ENCODE assay signal across 11 cellular contexts in the genomic region with DNA sequence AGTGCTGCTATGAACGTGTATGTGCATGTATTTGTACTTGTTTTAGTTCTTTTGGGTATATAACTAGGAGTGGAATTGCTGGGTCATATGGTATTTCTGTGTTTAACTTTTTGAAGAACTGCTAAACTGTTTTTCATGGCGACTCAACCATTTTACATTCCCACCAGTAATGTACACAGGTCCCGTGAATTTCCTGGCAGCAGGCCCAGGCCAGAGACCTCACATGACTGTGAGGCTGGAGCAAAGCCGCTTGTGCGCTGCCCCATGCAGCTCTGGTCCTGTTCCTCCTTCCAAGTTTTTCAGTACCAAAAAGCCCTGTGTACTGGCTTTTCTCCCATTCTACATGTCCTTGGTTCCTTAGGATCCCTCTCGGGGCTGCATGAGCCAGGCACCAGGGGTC. TPM values are rescaled to one million over a fixed set of nuclear protein-coding genes. Genes with fewer than 3 reads are reported as not detected.
DNase-seq lines count a peak whose midpoint lies in the region; ATAC-seq and TF ChIP-seq lines count a peak whose summit lies in the region.
"Had no signal": no experiment of that assay in that cellular context is flagged by ENCODE, and none has a peak within 500 bp of the region (broad histone marks: within the 10 kb centered on the region; RNA-seq: fewer than 3 reads in every experiment).

No MANE protein-coding gene starts in this region.

- WGBS in tibial nerve, 2 donors, result 32 to 36% methylated on average over 6 of the region's 6 CpGs
- WGBS in suprapubic skin, result 73% methylated on average over 6 of the region's 6 CpGs

- H3K79me2 ChIP-seq in osteoblast (ENCODE audit: insufficient read depth, low read length), result no peaks in the 10 kb centered on the region

- ATAC-seq in left colon, result peak; percentile 19

- H3K27me3 ChIP-seq in colonic mucosa (no peaks in the 10 kb centered on the region), tibial nerve (no peaks in the 10 kb centered on the region), osteoblast (ENCODE audit: insufficient read depth, low read length) (no peaks in the 10 kb centered on the region), suprapubic skin (no peaks in the 10 kb centered on the region)
- H3K27me3 ChIP-seq: neutrophil, SJSA1 had no signal

- H3K4me1 ChIP-seq in colonic mucosa (peaks cover 3% of the 10 kb centered on the region), tibial nerve (peaks cover 0 to 52% (median 28%) of the 10 kb centered on the region in 4 donors), osteoblast (ENCODE audit: insufficient read depth, low read length) (peaks cover 4% of the 10 kb centered on the region), suprapubic skin (peaks cover 25% of the 10 kb centered on the region)
- H3K4me1 ChIP-seq: SJSA1 had no signal

- no peak overlapping the region for H3K27ac ChIP-seq in colonic mucosa
- peak overlapping the region in 3 of 4 donors; percentile 53 to 88 (median 85) for H3K27ac ChIP-seq in tibial nerve
- H3K27ac ChIP-seq in osteoblast (ENCODE audit: low read depth, low read length), result no peak overlapping the region
- H3K27ac ChIP-seq in suprapubic skin, result no peak overlapping the region
- H3K27ac ChIP-seq: neutrophil, SJSA1 had no signal

- no peaks in the 10 kb centered on the region for H4K20me1 ChIP-seq in osteoblast (ENCODE audit: insufficient read depth, low read length)

- TF ChIP-seq POLR2A in tibial nerve (IDR thresholded peaks at IDR 0.05) (no peak), suprapubic skin (IDR thresholded peaks at IDR 0.05) (no peak)

- TF ChIP-seq EP300 in tibial nerve (IDR thresholded peaks at IDR 0.05) (peak in 1 of 2 donors; percentile 70), suprapubic skin (IDR thresholded peaks at IDR 0.05) (no peak)

- intact Hi-C loops in colonic mucosa (cut with DNase I), result no loop called here
- intact Hi-C loops in left colon (cut with DNase I, micrococcal nuclease), result no loop called here

- H3K36me3 ChIP-seq in colonic mucosa (no peaks in the 10 kb centered on the region), tibial nerve (no peaks in the 10 kb centered on the region), osteoblast (ENCODE audit: insufficient read depth, low read length) (no peaks in the 10 kb centered on the region), suprapubic skin (no peaks in the 10 kb centered on the region)
- H3K36me3 ChIP-seq: neutrophil, SJSA1 had no signal

- no peak overlapping the region for H3K4me2 ChIP-seq in osteoblast (ENCODE audit: insufficient read depth, low read length)

- DNase-seq in NCI-H2029 (lab: John Stamatoyannopoulos, UW) (peak; percentile 73), NCI-H2029 treated with DMSO at 0.1 percent for 48 hours (lab: John Stamatoyannopoulos, UW) (no peak), colonic mucosa (peak; percentile 79), left colon (peak; percentile 75 to 78), tibial nerve (ENCODE audit: low spot score in 2 of 2) (peak; percentile 62 to 70), osteoblast (ENCODE audit: insufficient read length, low spot score, missing footprints) (no peak), AG08396 (ENCODE audit: low spot score) (no peak), suprapubic skin (ENCODE audit: low spot score in 2 of 2) (no peak)

- TF ChIP-seq CTCF in colonic mucosa (IDR thresholded peaks at IDR 0.05) (no peak), tibial nerve (IDR thresholded peaks at IDR 0.05) (no peak), osteoblast (IDR thresholded peaks at IDR 0.05; ENCODE audit: extremely low read depth, low read depth, low read length) (no peak), suprapubic skin (IDR thresholded peaks at IDR 0.05) (no peak)

- H2AFZ ChIP-seq in osteoblast (ENCODE audit: low read length), result no peak overlapping the region

- no peak overlapping the region for H3K4me3 ChIP-seq in colonic mucosa
- H3K4me3 ChIP-seq in tibial nerve, result no peak overlapping the region
- no peak overlapping the region for H3K4me3 ChIP-seq in osteoblast (ENCODE audit: insufficient read depth, low read length)
- H3K4me3 ChIP-seq in suprapubic skin, result no peak overlapping the region
- H3K4me3 ChIP-seq: SJSA1 had no signal

- H3K9me3 ChIP-seq in colonic mucosa, result no peaks in the 10 kb centered on the region
- H3K9me3 ChIP-seq in tibial nerve, result no peaks in the 10 kb centered on the region
- H3K9me3 ChIP-seq in osteoblast (ENCODE audit: low read depth, low read length), result no peaks in the 10 kb centered on the region
- no peaks in the 10 kb centered on the region for H3K9me3 ChIP-seq in suprapubic skin
- H3K9me3 ChIP-seq: neutrophil, SJSA1 had no signal

- H3K9ac ChIP-seq in colonic mucosa (ENCODE audit: low read depth in 2 of 2, low read length in 2 of 2), result no peak overlapping the region

RNA-seq across cellular contexts. Expression of a gene that starts 29.6 kb away (rescaled TPM):
- total RNA-seq in colonic mucosa (10 to 100 TPM; 43.3 to 82.5 TPM), left colon (10 to 100 TPM; 59.7 to 77.0 TPM), tibial nerve (10 to 100 TPM in 2 of 4 donors, 1 to 10 TPM in 2; 7.5 to 13.8 (median 10.2) TPM), osteoblast (2.9 and 3.8 TPM in 2 replicates), suprapubic skin (1 to 10 TPM; 4.7 to 8.5 (median 6.9) TPM)

RNA-seq across cellular contexts. Expression of a gene that starts 45.7 kb away (rescaled TPM):
- 1 to 10 TPM in 1 of 2 donors, under 1 TPM in 1; 0.66 to 2.8 TPM for total RNA-seq in colonic mucosa
- 1 to 10 TPM; 4.5 to 7.8 TPM for total RNA-seq in left colon
- total RNA-seq in tibial nerve, result not detected
- not detected in 2 replicates for total RNA-seq in osteoblast
- total RNA-seq in suprapubic skin, result under 1 TPM in 1 of 4 donors, not detected in 3; 0.47 TPM
- total RNA-seq: H1, SJSA1 had no signal

Comparison
In these comparisons a context has a peak if more than half of its experiments do, and no peak if none do; other contexts are left out.
1. DNase-seq: peak in NCI-H2029 (single experiment), colonic mucosa (single experiment), left colon (2 of 2) and tibial nerve (2 of 2); none in NCI-H2029 treated with DMSO at 0.1 percent for 48 hours (single experiment), osteoblast (single experiment), AG08396 (single experiment) and suprapubic skin (0 of 2).
2. H3K27ac ChIP-seq: peak in tibial nerve (3 of 4); none in colonic mucosa (single experiment), osteoblast (single experiment) and suprapubic skin (single experiment).